ENCODE assay signal across 1 cellular context in genomic region chr7:151993977-151994676, GRCh38.
A peak's percentile ranks its signal among the peaks of the same experiment; 100 is the strongest.
TF ChIP-seq lines count a peak whose summit lies in the region.

No MANE protein-coding gene starts in this region.

TF ChIP-seq in HepG2, 621 proteins besides CTCF, POLR2A, EP300 and RAD21:
- no peak for TF ChIP-seq SAP130 (CRISPR knock-in tag; IDR thresholded peaks at IDR 0.05; ENCODE audit: low read depth)
- no peak for TF ChIP-seq AKAP8 (CRISPR knock-in tag; IDR thresholded peaks at IDR 0.05)
- TF ChIP-seq PPARG (CRISPR knock-in tag; conservative IDR thresholded peaks at IDR 0.05), result peak; percentile 74
- no peak for TF ChIP-seq MNT (IDR thresholded peaks at IDR 0.05)
- TF ChIP-seq RXRB (CRISPR knock-in tag; IDR thresholded peaks at IDR 0.05; ENCODE audit: borderline replicate concordance), result 0 out of 2 replicates have a peak, but pooled peaks have one; percentile 12
- no peak for TF ChIP-seq ZNF749 (CRISPR knock-in tag; IDR thresholded peaks at IDR 0.05; ENCODE audit: borderline replicate concordance)
- TF ChIP-seq AGO1 (IDR thresholded peaks at IDR 0.05; ENCODE audit: low read depth, low read length, poor library complexity, severe bottlenecking), result no peak
- TF ChIP-seq ZNF263 (CRISPR knock-in tag; IDR thresholded peaks at IDR 0.05), result peak; percentile 69
- no peak for TF ChIP-seq BRF2 (CRISPR knock-in tag; IDR thresholded peaks at IDR 0.05)
- no peak for TF ChIP-seq ZBTB40 (IDR thresholded peaks at IDR 0.05)
- TF ChIP-seq ZBTB40 (CRISPR knock-in tag; IDR thresholded peaks at IDR 0.05), result no peak
- TF ChIP-seq SNAPC4 (CRISPR knock-in tag; IDR thresholded peaks at IDR 0.05), result no peak
- no peak for TF ChIP-seq GPBP1L1 (CRISPR knock-in tag; IDR thresholded peaks at IDR 0.05)
- TF ChIP-seq ZNF777 (CRISPR knock-in tag; IDR thresholded peaks at IDR 0.05), result no peak
- no peak for TF ChIP-seq ZNF318 (CRISPR knock-in tag; IDR thresholded peaks at IDR 0.05)
- TF ChIP-seq HNF1B (CRISPR knock-in tag; IDR thresholded peaks at IDR 0.05), result no peak
- TF ChIP-seq DPF2 (CRISPR knock-in tag; IDR thresholded peaks at IDR 0.05; ENCODE audit: borderline replicate concordance, low read depth), result no peak
- no peak for TF ChIP-seq ARNT2 (CRISPR knock-in tag; IDR thresholded peaks at IDR 0.05; ENCODE audit: low read depth)
